18 cellular contexts compared by ENCODE assay signal in genomic region chr5:151474799-151475198, GRCh38. TPM values are rescaled to one million over a fixed set of nuclear protein-coding genes. Genes with fewer than 3 reads are reported as not detected.
DNase-seq lines count a peak whose midpoint lies in the region; ATAC-seq and TF ChIP-seq lines count a peak whose summit lies in the region.
"Had no signal": no experiment of that assay in that cellular context is flagged by ENCODE, and none has a peak within 500 bp of the region (broad histone marks: within the 10 kb centered on the region; RNA-seq: fewer than 3 reads in every experiment).

No MANE protein-coding gene starts in this region.

- H3K27me3 ChIP-seq in GM23338 (ENCODE audit: insufficient read depth) (no peaks in the 10 kb centered on the region), psoas muscle (ENCODE audit: insufficient read depth in 3 of 3, low read length in 2 of 3) (no peaks in the 10 kb centered on the region)

- peaks cover 2% of the 10 kb centered on the region for H3K27me3 Mint-ChIP-seq in GM23338 (ENCODE audit: insufficient read depth, low read depth, poor library complexity)
- H3K27me3 Mint-ChIP-seq in glutamatergic neuron (ENCODE audit: unreplicated experiment), result peaks cover 7% of the 10 kb centered on the region
- no peaks in the 10 kb centered on the region for H3K27me3 Mint-ChIP-seq in progenitor cell of endocrine pancreas
- H3K27me3 Mint-ChIP-seq: CD4-positive, alpha-beta memory T cell had no signal

- no peaks in the 10 kb centered on the region for H3K79me2 ChIP-seq in GM23338 (replicated peaks; ENCODE audit: insufficient read depth)

- H3K4me3 Mint-ChIP-seq in GM23338, result no peak overlapping the region
- H3K4me3 Mint-ChIP-seq in glutamatergic neuron (ENCODE audit: unreplicated experiment), result peak overlapping the region; percentile 68
- H3K4me3 Mint-ChIP-seq in progenitor cell of endocrine pancreas (ENCODE audit: low read depth), result no peak overlapping the region
- H3K4me3 Mint-ChIP-seq: CD4-positive, alpha-beta memory T cell; HFFc6 had no signal

- H3K9me2 ChIP-seq in GM23338 (ENCODE audit: insufficient read depth), result no peaks in the 10 kb centered on the region

- DNase-seq in GM23338 (ENCODE audit: low spot score) (no peak), glutamatergic neuron (no peak), psoas muscle (no peak), progenitor cell of endocrine pancreas (ENCODE audit: low spot score, unreplicated experiment) (no peak)
- no peak for DNase-seq in effector CD4-positive, alpha-beta T cell
- DNase-seq: 8988T; Calu3; CD4-positive, alpha-beta memory T cell; COR-L47; DMS53; DMS79 treated with DMSO at 0.1 percent for 48 hours; GF-D8; GOT3; HFFc6 had no signal

- ATAC-seq in GM23338, result no peak
- no peak for ATAC-seq in psoas muscle
- ATAC-seq in HG03442 (IDR thresholded peaks at IDR 0.05; ENCODE audit: unreplicated experiment), result no peak
- ATAC-seq: A549 had no signal

- no peaks in the 10 kb centered on the region for H3K9me3 ChIP-seq in psoas muscle
- H3K9me3 ChIP-seq: A549, HAP-1 had no signal

- H3K9me3 Mint-ChIP-seq in GM23338 (no peaks in the 10 kb centered on the region), glutamatergic neuron (ENCODE audit: unreplicated experiment) (no peaks in the 10 kb centered on the region), progenitor cell of endocrine pancreas (ENCODE audit: low read depth) (no peaks in the 10 kb centered on the region)
- H3K9me3 Mint-ChIP-seq: CD4-positive, alpha-beta memory T cell; HFFc6 had no signal

- TF ChIP-seq CTCF in GM23338 (conservative IDR thresholded peaks at IDR 0.05; ENCODE audit: low read depth in 2 of 2) (no peak), VCaP (conservative IDR thresholded peaks at IDR 0.05) (no peak), glutamatergic neuron (IDR thresholded peaks at IDR 0.05; ENCODE audit: partially characterized antibody, unreplicated experiment) (no peak), psoas muscle (IDR thresholded peaks at IDR 0.05) (no peak), progenitor cell of endocrine pancreas (IDR thresholded peaks at IDR 0.05; ENCODE audit: unreplicated experiment) (no peak)

- H3K27ac Mint-ChIP-seq in GM23338, result no peak overlapping the region
- peak overlapping the region; percentile 96 for H3K27ac Mint-ChIP-seq in glutamatergic neuron (ENCODE audit: unreplicated experiment)
- H3K27ac Mint-ChIP-seq in progenitor cell of endocrine pancreas, result no peak overlapping the region
- H3K27ac Mint-ChIP-seq: HFFc6 had no signal

- no peaks in the 10 kb centered on the region for H3K36me3 ChIP-seq in GM23338 (ENCODE audit: insufficient read depth)
- H3K36me3 ChIP-seq in psoas muscle (ENCODE audit: insufficient read depth in 1 of 2, low read depth in 1 of 2), result peaks cover 7 to 94% of the 10 kb centered on the region in 2 donors
- H3K36me3 ChIP-seq: HAP-1 had no signal

- H3K4me1 ChIP-seq in GM23338 (ENCODE audit: insufficient read depth) (no peaks in the 10 kb centered on the region), psoas muscle (peaks cover 5% of the 10 kb centered on the region)
- H3K4me1 ChIP-seq: A549, HAP-1 had no signal

- H2AFZ ChIP-seq in GM23338, result no peak overlapping the region

- intact Hi-C loops in psoas muscle (cut with DNase I), result no loop called here

- 84 to 89% (median 88%) methylated on average over 6 of the region's 6 CpGs for WGBS in psoas muscle, 3 donors

- no peaks in the 10 kb centered on the region for H4K20me1 ChIP-seq in GM23338 (replicated peaks; ENCODE audit: insufficient read depth)

- H3K4me2 ChIP-seq in GM23338, result no peak overlapping the region
- H3K4me2 ChIP-seq: A549 had no signal

- H3K4me1 Mint-ChIP-seq in GM23338 (no peaks in the 10 kb centered on the region), glutamatergic neuron (ENCODE audit: low read depth, unreplicated experiment) (peaks cover 29% of the 10 kb centered on the region), progenitor cell of endocrine pancreas (ENCODE audit: low read depth) (peaks cover 2% of the 10 kb centered on the region)
- H3K4me1 Mint-ChIP-seq: CD4-positive, alpha-beta memory T cell had no signal

- no peaks in the 10 kb centered on the region for H3F3A ChIP-seq in GM23338 (replicated peaks; ENCODE audit: low read depth)

- H3K4me3 ChIP-seq in GM23338, result no peak overlapping the region
- H3K4me3 ChIP-seq in psoas muscle, result no peak overlapping the region
- H3K4me3 ChIP-seq: A549, HAP-1 had no signal

- H3K27ac ChIP-seq in GM23338 (ENCODE audit: low read depth), result 0 out of 2 replicates have a peak overlapping the region, but pooled peaks have one; percentile 6
- peak overlapping the region; percentile 65 for H3K27ac ChIP-seq in VCaP
- H3K27ac ChIP-seq in psoas muscle, result peak overlapping the region; percentile 70
- H3K27ac ChIP-seq: A549 had no signal

- H3K36me3 Mint-ChIP-seq in GM23338 (ENCODE audit: low read depth) (no peaks in the 10 kb centered on the region), glutamatergic neuron (ENCODE audit: unreplicated experiment) (no peaks in the 10 kb centered on the region), progenitor cell of endocrine pancreas (ENCODE audit: insufficient read depth) (peaks cover 2% of the 10 kb centered on the region)

TF ChIP-seq in GM23338, 12 proteins besides CTCF, POLR2A, EP300 and RAD21 (continues in another document):
- TF ChIP-seq EZH2 (IDR thresholded peaks at IDR 0.05; ENCODE audit: low read depth, unreplicated experiment), result no peak
- TF ChIP-seq JUNB (IDR thresholded peaks at IDR 0.05; ENCODE audit: unreplicated experiment), result no peak
- TF ChIP-seq ZNF331 (CRISPR knock-in tag; IDR thresholded peaks at IDR 0.05; ENCODE audit: low read depth), result no peak
- TF ChIP-seq ZNF114 (CRISPR knock-in tag; IDR thresholded peaks at IDR 0.05), result no peak
- no peak for TF ChIP-seq NANOG (IDR thresholded peaks at IDR 0.05; ENCODE audit: borderline replicate concordance)
- TF ChIP-seq POLR2AphosphoS5 (IDR thresholded peaks at IDR 0.05; ENCODE audit: low read depth), result no peak
- TF ChIP-seq REST (IDR thresholded peaks at IDR 0.05; ENCODE audit: unreplicated experiment), result no peak
- no peak for TF ChIP-seq ETS1 (IDR thresholded peaks at IDR 0.05)
- TF ChIP-seq STAT1 (IDR thresholded peaks at IDR 0.05; ENCODE audit: unreplicated experiment), result no peak
- TF ChIP-seq EZH2phosphoT487 (IDR thresholded peaks at IDR 0.05; ENCODE audit: unreplicated experiment), result no peak
- no peak for TF ChIP-seq CREB1 (CRISPR knock-in tag; IDR thresholded peaks at IDR 0.05; ENCODE audit: low read depth)

RNA-seq across cellular contexts. Expression of gene SLC36A1, which starts 27.4 kb away (rescaled TPM):
- 8.2 and 10.4 TPM in 2 replicates for total RNA-seq in GM23338 (2014; rRNA removed; shearing (Covaris generic))
- polyA plus RNA-seq in GM23338 (2016; fragmentation: Nextera tagmentation; extraction: Ambion mirVana) (3.6 and 5.2 TPM in 2 replicates), psoas muscle (1 to 10 TPM; 1.7 to 7.1 (median 5.9) TPM)
- total RNA-seq in glutamatergic neuron (ENCODE audit: unreplicated experiment) (117 TPM), psoas muscle (10 to 100 TPM; 12.0 to 19.7 (median 15.1) TPM), progenitor cell of endocrine pancreas (14.2 and 14.8 TPM in 2 replicates)

Comparison
In these comparisons a context has a peak if more than half of its experiments do, and no peak if none do; other contexts are left out.
1. H3K27ac ChIP-seq: peak in every context shown above with its lines; median percentile 70 in psoas muscle; 65 in VCaP; 6 in GM23338.